Comparison of ENCODE assay signal across 33 cellular contexts in the genomic region with DNA sequence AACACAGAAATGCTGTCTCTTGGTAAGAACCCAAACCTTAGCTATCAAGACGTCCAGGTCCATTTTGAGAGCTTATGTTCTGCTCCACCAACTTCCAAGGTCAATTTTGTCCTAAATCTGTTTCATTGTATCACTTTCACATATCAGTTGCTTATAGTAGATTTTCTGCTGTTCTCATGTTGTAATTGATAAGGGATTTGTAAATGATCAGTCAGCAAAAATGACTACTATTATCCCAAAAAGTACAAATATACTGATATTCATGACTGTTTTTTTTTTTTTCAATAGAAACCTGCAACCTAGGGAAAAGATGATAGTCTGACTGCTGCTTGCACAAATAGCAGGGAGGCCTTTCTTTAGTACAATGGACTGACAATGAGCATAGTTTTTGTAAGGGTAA.
DNase-seq lines count a peak whose midpoint lies in the region; ATAC-seq, FAIRE-seq and TF ChIP-seq lines count a peak whose summit lies in the region.
"Had no signal": no experiment of that assay in that cellular context is flagged by ENCODE, and none has a peak within 500 bp of the region (broad histone marks: within the 10 kb centered on the region; RNA-seq: fewer than 3 reads in every experiment).

No MANE protein-coding gene starts in this region.

- H2BK20ac ChIP-seq in IMR-90 (ENCODE audit: low read depth, low read length): no peak overlapping the region

- no peaks in the 10 kb centered on the region; the same call in 1 of the 2 replicates for H3K9me1 ChIP-seq in IMR-90 (ENCODE audit: insufficient read depth, low read length)
- no peaks in the 10 kb centered on the region for H3K9me1 ChIP-seq in K562 (ENCODE audit: control insufficient read depth, insufficient read depth, low read length)

- TF ChIP-seq EP300 in HepG2 (IDR thresholded peaks at IDR 0.05; ENCODE audit: low read depth in 2 of 2, low read length in 2 of 2) (no peak), HepG2 (CRISPR knock-in tag; IDR thresholded peaks at IDR 0.05; ENCODE audit: borderline replicate concordance) (no peak), A549 (IDR thresholded peaks at IDR 0.05) (no peak), K562 (IDR thresholded peaks at IDR 0.05; ENCODE audit: low read length) (no peak)

- H3K9ac ChIP-seq in HepG2 (ENCODE audit: insufficient read depth, low read depth, low read length): no peak overlapping the region
- H3K9ac ChIP-seq in IMR-90 (ENCODE audit: low read depth, low read length): no peak overlapping the region
- no peak overlapping the region for H3K9ac ChIP-seq in K562 (ENCODE audit: insufficient read depth in 1 of 2, low read depth in 2 of 2, low read length in 2 of 2)
- H3K9ac ChIP-seq: BLaER1; BLaER1 treated with 17β-estradiol and CSF1 and Interleukin-3, amounts not matched to agents 10 nM and 100 nM had no signal

- no peak overlapping the region for H4K8ac ChIP-seq in IMR-90 (ENCODE audit: low read depth in 2 of 2, low read length in 2 of 2)

- no peak overlapping the region for H2AK9ac ChIP-seq in IMR-90 (replicated peaks; ENCODE audit: low read depth, low read length, poor library complexity)

- no peak overlapping the region for H3K23ac ChIP-seq in IMR-90 (ENCODE audit: low read depth, low read length)

- POLR2A ChIA-PET in HepG2 (lab: Yijun Ruan, JAX) (no interaction called here), A549 (lab: Yijun Ruan, JAX) (no interaction called here), IMR-90 (lab: Charles Lee; ENCODE audit: unreplicated experiment) (no interaction called here), K562 (lab: Yijun Ruan, JAX) (interaction anchor here (0.6 kb wide), 1 partner anchor 555 kb away, joined by 4 read pairs; no protein-coding TSS in a partner anchor)

- no peaks in the 10 kb centered on the region for H3K36me3 ChIP-seq in HepG2 (replicated peaks in 1 of 2; ENCODE audit: control insufficient read depth in 1 of 2, insufficient read depth in 2 of 2, low read length in 2 of 2)
- no peaks in the 10 kb centered on the region for H3K36me3 ChIP-seq in right lobe of liver
- H3K36me3 ChIP-seq in IMR-90 (ENCODE audit: control insufficient read depth, insufficient read depth, low read length): peaks cover 24% of the 10 kb centered on the region
- no peaks in the 10 kb centered on the region for H3K36me3 ChIP-seq in K562 (ENCODE audit: control insufficient read depth, insufficient read depth, low read length)
- H3K36me3 ChIP-seq: BE2C; BLaER1; BLaER1 treated with 17β-estradiol and CSF1 and Interleukin-3, amounts not matched to agents 10 nM and 100 nM had no signal

- H3K79me1 ChIP-seq in IMR-90 (ENCODE audit: low read depth in 1 of 2, low read length in 2 of 2): no peaks in the 10 kb centered on the region

- dilution Hi-C loops in IMR-90 (cut with HindIII; ENCODE audit: low sequenced_read_pairs, unreplicated experiment): no loop called here

- H2BK15ac ChIP-seq in IMR-90 (ENCODE audit: low read depth, low read length): no peak overlapping the region

- no peak overlapping the region for H4K91ac ChIP-seq in IMR-90 (ENCODE audit: insufficient read depth, low read depth, low read length)

- TF ChIP-seq RAD21 in HepG2 (CRISPR knock-in tag; IDR thresholded peaks at IDR 0.05): no peak
- no peak for TF ChIP-seq RAD21 in A549 (conservative IDR thresholded peaks at IDR 0.05 in 1 of 2, IDR thresholded peaks at IDR 0.05 in 1 of 2)
- TF ChIP-seq RAD21 in IMR-90 (IDR thresholded peaks at IDR 0.05; ENCODE audit: low read length): no peak
- no peak for TF ChIP-seq RAD21 in K562 (CRISPR knock-in tag; conservative IDR thresholded peaks at IDR 0.05 in 1 of 2, IDR thresholded peaks at IDR 0.05 in 1 of 2)

- TF ChIP-seq POLR2A in HepG2 (IDR thresholded peaks at IDR 0.05; ENCODE audit: insufficient read depth in 1 of 2, low read depth in 2 of 2, low read length in 2 of 2) (no peak), right lobe of liver (IDR thresholded peaks at IDR 0.05) (no peak), A549 (IDR thresholded peaks at IDR 0.05; ENCODE audit: low read length) (no peak), IMR-90 (IDR thresholded peaks at IDR 0.05; ENCODE audit: low read depth, low read length) (no peak), K562 (conservative IDR thresholded peaks at IDR 0.05) (no peak)

- no peak overlapping the region for H3K4ac ChIP-seq in IMR-90 (ENCODE audit: low read depth, low read length)

- H2AK5ac ChIP-seq in IMR-90 (ENCODE audit: low read depth, low read length): no peak overlapping the region

- H3K14ac ChIP-seq in IMR-90 (replicated peaks; ENCODE audit: low read depth, low read length): no peak overlapping the region

- intact Hi-C loops in HepG2 (cut with micrococcal nuclease; ENCODE audit: unreplicated experiment): no loop called here
- intact Hi-C loops in right lobe of liver (cut with DNase I): no loop called here
- intact Hi-C loops in IMR-90 (cut with micrococcal nuclease): no loop called here
- intact Hi-C loops in K562 (cut with micrococcal nuclease): no loop called here

- H3K4me1 ChIP-seq in HepG2 (ENCODE audit: insufficient read depth, low read length) (no peaks in the 10 kb centered on the region), right lobe of liver (peaks cover 0 to 16% (median 4%) of the 10 kb centered on the region in 4 donors), A549 (no peaks in the 10 kb centered on the region), IMR-90 (ENCODE audit: control insufficient read depth, insufficient read depth, low read length) (no peaks in the 10 kb centered on the region), K562 (replicated peaks in 1 of 2; ENCODE audit: control insufficient read depth in 2 of 2, insufficient read depth in 2 of 2, low read length in 2 of 2) (no peaks in the 10 kb centered on the region)
- H3K4me1 ChIP-seq: BE2C; BLaER1; BLaER1 treated with 17β-estradiol and CSF1 and Interleukin-3, amounts not matched to agents 10 nM and 100 nM had no signal

- no peaks in the 10 kb centered on the region for H3K79me2 ChIP-seq in HepG2 (ENCODE audit: insufficient read depth, low read length)
- no peaks in the 10 kb centered on the region for H3K79me2 ChIP-seq in K562 (ENCODE audit: control insufficient read depth, insufficient read depth, low read length)

- no peak overlapping the region for H2BK120ac ChIP-seq in IMR-90 (ENCODE audit: low read depth, low read length)

- H3K56ac ChIP-seq in IMR-90 (ENCODE audit: extremely low read depth, insufficient read depth, low read length): no peak overlapping the region

- H2BK5ac ChIP-seq in IMR-90 (ENCODE audit: low read depth, low read length, poor library complexity, severe bottlenecking): no peak overlapping the region

- ATAC-seq in HepG2: no peak
- ATAC-seq in right lobe of liver: no peak
- ATAC-seq in A549: no peak
- no peak for ATAC-seq in IMR-90 (ENCODE audit: low read depth)
- no peak for ATAC-seq in K562
- ATAC-seq in HG02852 (IDR thresholded peaks at IDR 0.05; ENCODE audit: unreplicated experiment): no peak
- ATAC-seq in GM19467 (IDR thresholded peaks at IDR 0.05; ENCODE audit: unreplicated experiment): no peak
- ATAC-seq: CD8-positive, alpha-beta T cell had no signal

- no peak overlapping the region for H3K18ac ChIP-seq in IMR-90 (ENCODE audit: low read depth, low read length)

- FAIRE-seq in HepG2 (lab: Jason Lieb, UNC) (no peak), A549 (lab: Jason Lieb, UNC) (no peak), K562 (lab: Jason Lieb, UNC) (no peak)
- FAIRE-seq: A204.1, D721Med had no signal

- no peak overlapping the region for H4K5ac ChIP-seq in IMR-90 (ENCODE audit: low read depth, low read length)

- no peak overlapping the region for H3K4me2 ChIP-seq in HepG2 (ENCODE audit: low read depth, low read length)
- no peak overlapping the region for H3K4me2 ChIP-seq in A549
- no peak overlapping the region for H3K4me2 ChIP-seq in IMR-90 (ENCODE audit: low read depth, low read length)
- no peak overlapping the region for H3K4me2 ChIP-seq in K562 (ENCODE audit: insufficient read depth, low read length)
- H3K4me2 ChIP-seq: BLaER1; BLaER1 treated with 17β-estradiol and CSF1 and Interleukin-3, amounts not matched to agents 10 nM and 100 nM had no signal

- BruUV-seq in HepG2 (replicated peaks; lab: Mats Ljungman, UMichigan) (no TSS peak), IMR-90 (replicated peaks; lab: Mats Ljungman, UMichigan) (no TSS peak), K562 (replicated peaks; lab: Mats Ljungman, UMichigan) (no TSS peak)

- H4K20me1 ChIP-seq in HepG2 (ENCODE audit: insufficient read depth, low read length) (no peaks in the 10 kb centered on the region), IMR-90 (ENCODE audit: insufficient read depth, low read length) (no peaks in the 10 kb centered on the region), K562 (replicated peaks; ENCODE audit: control insufficient read depth, insufficient read depth, low read length) (no peaks in the 10 kb centered on the region)
- H4K20me1 ChIP-seq: BLaER1; BLaER1 treated with 17β-estradiol and CSF1 and Interleukin-3, amounts not matched to agents 10 nM and 100 nM had no signal

- H2AFZ ChIP-seq in HepG2 (ENCODE audit: low read length) (no peak overlapping the region), IMR-90 (replicated peaks; ENCODE audit: low read length, poor library complexity) (no peak overlapping the region), K562 (ENCODE audit: low read depth, low read length) (no peak overlapping the region)

- TF ChIP-seq CTCF in HepG2 (CRISPR knock-in tag; IDR thresholded peaks at IDR 0.05) (no peak), right lobe of liver (IDR thresholded peaks at IDR 0.05) (no peak), A549 (IDR thresholded peaks at IDR 0.05) (no peak), IMR-90 (conservative IDR thresholded peaks at IDR 0.05; ENCODE audit: low read depth, low read length) (no peak), K562 (IDR thresholded peaks at IDR 0.05 in 2 of 3, conservative IDR thresholded peaks at IDR 0.05 in 1 of 3; ENCODE audit: insufficient read depth in 2 of 3, low read depth in 1 of 3, low read length in 3 of 3) (no peak)

- in situ Hi-C loops in HepG2 (cut with HindIII; ENCODE audit: extremely low pct_ligation_motif_present, low pct_unique_long_range_greater_than_20kb): no loop called here
- in situ Hi-C loops in IMR-90 (cut with MboI; ENCODE audit: low sequenced_read_pairs): no loop called here
- in situ Hi-C loops in K562 (cut with MboI): no loop called here

- 0% methylated on average over 1 of the region's 1 CpG for WGBS in HepG2 (ENCODE audit: low lambda C conversion rate)
- 100% methylated on average over 1 of the region's 1 CpG for WGBS in right lobe of liver (ENCODE audit: insufficient coverage, low coverage, low lambda C conversion rate, missing lambda C conversion rate)
- WGBS in A549 (ENCODE audit: missing lambda C conversion rate): 5% methylated on average over 1 of the region's 1 CpG
- WGBS in IMR-90 (ENCODE audit: extremely low coverage in 2 of 2, insufficient read length in 1 of 2), 2 experiments: no CpG with 5 or more reads among the region's 1 CpG
- whole genome bisulfite sequencing in K562 (ENCODE audit: insufficient coverage, low coverage, missing lambda C conversion rate): 0% methylated on average over 1 of the region's 1 CpG

- H3K27ac ChIP-seq in HepG2 (ENCODE audit: extremely low read length, insufficient read depth, low read length) (no peak overlapping the region), right lobe of liver (no peak overlapping the region), A549 (no peak overlapping the region), IMR-90 (ENCODE audit: insufficient read depth, low read length) (no peak overlapping the region), K562 (ENCODE audit: extremely low read depth, low read depth, low read length) (no peak overlapping the region)
- H3K27ac ChIP-seq: 22Rv1; BLaER1; BLaER1 treated with 17β-estradiol and CSF1 and Interleukin-3, amounts not matched to agents 10 nM and 100 nM; C4-2B had no signal

- no peaks in the 10 kb centered on the region for H3K9me3 ChIP-seq in HepG2 (ENCODE audit: low read length)
- no peaks in the 10 kb centered on the region for H3K9me3 ChIP-seq in right lobe of liver
- H3K9me3 ChIP-seq in A549: no peaks in the 10 kb centered on the region
- no peaks in the 10 kb centered on the region for H3K9me3 ChIP-seq in IMR-90 (ENCODE audit: control insufficient read depth, insufficient read depth, low read length)
- H3K9me3 ChIP-seq in K562 (replicated peaks; ENCODE audit: control insufficient read depth, insufficient read depth, low read depth, low read length): no peaks in the 10 kb centered on the region
- H3K9me3 ChIP-seq: BE2C; BLaER1; BLaER1 treated with 17β-estradiol and CSF1 and Interleukin-3, amounts not matched to agents 10 nM and 100 nM; Caco-2 had no signal

- no peak overlapping the region for H3K4me3 ChIP-seq in HepG2 (replicated peaks in 1 of 3; ENCODE audit: insufficient read depth in 1 of 3, low read depth in 2 of 3, low read length in 3 of 3)
- no peak overlapping the region for H3K4me3 ChIP-seq in right lobe of liver
- no peak overlapping the region for H3K4me3 ChIP-seq in A549
- no peak overlapping the region for H3K4me3 ChIP-seq in IMR-90 (ENCODE audit: insufficient read depth, low read depth, low read length)
- H3K4me3 ChIP-seq in K562: no peak overlapping the region
- H3K4me3 ChIP-seq: BLaER1; BLaER1 treated with 17β-estradiol and CSF1 and Interleukin-3, amounts not matched to agents 10 nM and 100 nM had no signal

- CTCF ChIA-PET in HepG2 (lab: Yijun Ruan, JAX; ENCODE audit: low intra/inter-chr PET ratio, low total read pairs): no interaction called here
- CTCF ChIA-PET in A549 (lab: Yijun Ruan, JAX): interaction anchor here (0.7 kb wide), 1 partner anchor 583 kb away, joined by 3 read pairs; no protein-coding TSS in a partner anchor
- CTCF ChIA-PET in IMR-90 (lab: Yijun Ruan, JAX): no interaction called here
- CTCF ChIA-PET in K562 (lab: Yijun Ruan, JAX; ENCODE audit: low intra/inter-chr PET ratio): no interaction called here

- DNase-seq in HepG2 (ENCODE audit: low spot score): no peak
- DNase-seq in right lobe of liver: no peak
- DNase-seq in A549 (ENCODE audit: low read depth in 1 of 2, low spot score in 1 of 2): no peak
- no peak for DNase-seq in IMR-90
- DNase-seq in K562 (ENCODE audit: extremely low read depth in 1 of 4, low spot score in 3 of 4): no peak
- no peak for DNase-seq in 8988T
- DNase-seq: ACHN; AML-193; BE2C; C1 segment of cervical spinal cord; Caco-2; Calu3; CD4-positive, alpha-beta memory T cell; CD4-positive, alpha-beta T cell; CD4-positive, CD25-positive, alpha-beta regulatory T cell; CD8-positive, alpha-beta memory T cell; CD8-positive, alpha-beta T cell; COR-L47; DMS 273 treated with DMSO at 0.1 percent for 48 hours; DMS153; DMS53; DMS79; DMS79 treated with DMSO at 0.1 percent for 48 hours; DND-41; EL had no signal

- H3K27me3 ChIP-seq in HepG2 (ENCODE audit: control insufficient read depth in 1 of 2, insufficient read depth in 2 of 2, low read length in 2 of 2) (peaks cover 0 to 4% of the 10 kb centered on the region in 2 experiments; a peak in 1 of 5 replicates), right lobe of liver (no peaks in the 10 kb centered on the region), IMR-90 (ENCODE audit: control insufficient read depth, insufficient read depth, low read length) (no peaks in the 10 kb centered on the region), K562 (ENCODE audit: control insufficient read depth in 2 of 2, insufficient read depth in 2 of 2, low read length in 2 of 2) (no peaks in the 10 kb centered on the region)
- H3K27me3 ChIP-seq: BE2C; BLaER1; BLaER1 treated with 17β-estradiol and CSF1 and Interleukin-3, amounts not matched to agents 10 nM and 100 nM had no signal
